12 cellular contexts compared by ENCODE assay signal in genomic region chr11:125180413-125181305, GRCh38. TPM values are rescaled to one million over a fixed set of nuclear protein-coding genes. Genes with fewer than 3 reads are reported as not detected.
DNase-seq lines count a peak whose midpoint lies in the region; ATAC-seq and TF ChIP-seq lines count a peak whose summit lies in the region.
"Had no signal": no experiment of that assay in that cellular context is flagged by ENCODE, and none has a peak within 500 bp of the region (broad histone marks: within the 10 kb centered on the region; RNA-seq: fewer than 3 reads in every experiment).

No MANE protein-coding gene starts in this region.

- H2AFZ ChIP-seq in neural progenitor cell (replicated peaks) (no peak overlapping the region), hepatocyte (no peak overlapping the region)

- H3K9me2 ChIP-seq in hepatocyte (replicated peaks; ENCODE audit: insufficient read depth) = no peaks in the 10 kb centered on the region

- H3K27me3 ChIP-seq in neural progenitor cell (no peaks in the 10 kb centered on the region), upper lobe of right lung (no peaks in the 10 kb centered on the region), hepatocyte (no peaks in the 10 kb centered on the region)

- H3K4me1 Mint-ChIP-seq in neural progenitor cell = peaks cover 54% of the 10 kb centered on the region

- H3K9me3 Mint-ChIP-seq in neural progenitor cell = peaks cover 7% of the 10 kb centered on the region

- peak overlapping the region; percentile 40 for H3K4me2 ChIP-seq in neural progenitor cell
- no peak overlapping the region for H3K4me2 ChIP-seq in hepatocyte

- peaks cover 21% of the 10 kb centered on the region for H3K36me3 Mint-ChIP-seq in neural progenitor cell

- intact Hi-C loops in upper lobe of right lung (cut with DNase I) = no loop called here

- peaks cover 12% of the 10 kb centered on the region for H3K79me2 ChIP-seq in neural progenitor cell (ENCODE audit: low read depth)
- no peaks in the 10 kb centered on the region for H3K79me2 ChIP-seq in hepatocyte

- H4K20me1 ChIP-seq in neural progenitor cell (ENCODE audit: low read depth) = peaks cover 31% of the 10 kb centered on the region
- H4K20me1 ChIP-seq in hepatocyte (ENCODE audit: insufficient read depth, poor library complexity, severe bottlenecking) = no peaks in the 10 kb centered on the region

- H3K27ac ChIP-seq in SK-N-MC (peak overlapping the region; percentile 33), neural progenitor cell (peak overlapping the region; percentile 26), upper lobe of right lung (no peak overlapping the region), hepatocyte (no peak overlapping the region)

- H3K27me3 Mint-ChIP-seq in neural progenitor cell (ENCODE audit: insufficient read depth, low read depth) = no peaks in the 10 kb centered on the region

- H3K9me3 ChIP-seq in SK-N-MC (ENCODE audit: low read depth, low read length) (no peaks in the 10 kb centered on the region), neural progenitor cell (ENCODE audit: low read depth) (no peaks in the 10 kb centered on the region), upper lobe of right lung (no peaks in the 10 kb centered on the region), hepatocyte (ENCODE audit: low read depth) (no peaks in the 10 kb centered on the region)

- DNase-seq in SK-N-MC (ENCODE audit: low read depth, low spot score) = no peak
- no peak for DNase-seq in neural progenitor cell (ENCODE audit: low spot score)
- DNase-seq in upper lobe of right lung = no peak
- no peak for DNase-seq in hepatocyte (ENCODE audit: low spot score)
- no peak for DNase-seq in HK-2 (ENCODE audit: unreplicated experiment)
- no peak for DNase-seq in stimulated activated CD4-positive, alpha-beta T cell treated with anti-CD3 and anti-CD28 coated beads, Interleukin-1b, Interleukin-23, amount 100 ng/mL, for 48 hours
- DNase-seq: left colon; NCI-H1417; NK-92 treated with Interleukin-12 subunit alpha and Interleukin-12 subunit beta, amount 100 ng/mL, for 24 hours had no signal

- H3K4me3 Mint-ChIP-seq in neural progenitor cell = no peak overlapping the region

- H3K4me1 ChIP-seq in neural progenitor cell = peaks cover 37% of the 10 kb centered on the region
- no peaks in the 10 kb centered on the region for H3K4me1 ChIP-seq in upper lobe of right lung
- H3K4me1 ChIP-seq in hepatocyte (ENCODE audit: insufficient read depth) = peaks cover 12% of the 10 kb centered on the region

- H3K4me3 ChIP-seq in SK-N-MC (no peak overlapping the region), neural progenitor cell (no peak overlapping the region), upper lobe of right lung (no peak overlapping the region), hepatocyte (no peak overlapping the region)

- TF ChIP-seq CTCF in neural progenitor cell (IDR thresholded peaks at IDR 0.05) (no peak), upper lobe of right lung (IDR thresholded peaks at IDR 0.05) (no peak), hepatocyte (IDR thresholded peaks at IDR 0.05; ENCODE audit: poor library complexity) (no peak)

- peak; percentile 85 for ATAC-seq in GM19395 (IDR thresholded peaks at IDR 0.05; ENCODE audit: unreplicated experiment)
- peak; percentile 67 for ATAC-seq in HG02973 (IDR thresholded peaks at IDR 0.05; ENCODE audit: unreplicated experiment)
- no peak for ATAC-seq in upper lobe of right lung
- ATAC-seq: left colon had no signal

- peaks cover 12% of the 10 kb centered on the region for H3F3A ChIP-seq in neural progenitor cell (ENCODE audit: low read depth)

- H3K9ac ChIP-seq in SK-N-MC (ENCODE audit: insufficient read length) (no peak overlapping the region), neural progenitor cell (no peak overlapping the region)

- 48% methylated on average over 6 of the region's 6 CpGs for WGBS in hepatocyte (ENCODE audit: low lambda C conversion rate, missing lambda C conversion rate)

- no peak overlapping the region for H3K27ac Mint-ChIP-seq in neural progenitor cell

- H3K36me3 ChIP-seq in SK-N-MC (ENCODE audit: insufficient read depth, low read length) = no peaks in the 10 kb centered on the region
- no peaks in the 10 kb centered on the region for H3K36me3 ChIP-seq in neural progenitor cell
- no peaks in the 10 kb centered on the region for H3K36me3 ChIP-seq in upper lobe of right lung
- H3K36me3 ChIP-seq in hepatocyte (replicated peaks; ENCODE audit: insufficient read depth, low read depth) = no peaks in the 10 kb centered on the region

RNA-seq across cellular contexts. Expression of gene PKNOX2, which starts 16.1 kb away (rescaled TPM):
- total RNA-seq in neural progenitor cell (ENCODE audit: low replicate concordance) (4.3 and 7.2 TPM in 2 replicates), upper lobe of right lung (17.8 TPM), hepatocyte (3.1 and 4.3 TPM in 2 replicates)
- 2.1 and 3.0 TPM in 2 replicates for polyA plus RNA-seq in hepatocyte
- total RNA-seq: bronchial epithelial cell had no signal

Comparison
In these comparisons a context has a peak if more than half of its experiments do, and no peak if none do; other contexts are left out.
1. H3K27ac ChIP-seq: peak in SK-N-MC (single experiment) and neural progenitor cell (single experiment); none in upper lobe of right lung (single experiment) and hepatocyte (single experiment).